ENCODE assay signal across 15 cellular contexts in the genomic region with DNA sequence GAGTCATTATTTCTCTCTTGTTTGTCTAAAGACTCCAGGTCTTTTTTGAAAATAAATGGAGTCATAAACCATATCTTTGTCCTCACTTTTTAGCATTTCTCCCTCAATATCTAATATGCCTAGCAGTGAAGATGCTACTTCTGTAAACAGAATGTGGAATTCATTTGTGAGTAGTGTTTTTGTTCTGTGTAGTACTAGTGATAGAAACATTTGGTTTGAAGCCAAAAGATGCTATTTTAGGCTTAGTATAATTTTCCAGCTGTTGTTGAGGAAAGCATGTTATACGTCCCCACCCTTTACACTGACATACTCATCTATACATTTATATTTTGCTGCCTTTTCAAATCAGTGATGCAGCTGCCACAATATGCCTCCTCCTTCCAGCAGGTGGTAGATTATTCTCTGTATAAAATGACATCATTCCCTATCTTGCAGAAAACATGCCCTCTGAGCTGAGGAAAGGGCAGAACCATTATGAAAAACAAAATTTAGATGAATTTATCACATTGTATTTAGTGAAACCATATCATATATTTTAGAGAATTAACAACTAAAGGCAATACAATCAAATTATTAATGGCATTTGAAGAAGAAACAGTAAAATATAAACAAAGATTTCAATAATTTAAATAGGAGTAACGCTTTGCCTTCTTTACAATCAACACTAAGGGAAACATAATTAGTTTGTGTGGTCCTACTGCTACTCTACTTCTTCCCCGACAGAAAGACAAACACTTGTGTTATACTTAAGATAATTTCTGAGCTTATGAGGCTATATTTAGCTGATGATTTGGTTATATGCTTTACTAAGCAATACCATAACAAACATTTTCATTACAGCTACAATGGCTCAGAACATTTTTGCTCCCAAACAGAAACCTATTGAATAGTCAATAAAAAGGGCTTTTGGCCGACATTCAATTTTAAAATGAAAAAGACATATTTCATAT.
DNase-seq lines count a peak whose midpoint lies in the region; ATAC-seq and TF ChIP-seq lines count a peak whose summit lies in the region.
"Had no signal": no experiment of that assay in that cellular context is flagged by ENCODE, and none has a peak within 500 bp of the region (broad histone marks: within the 10 kb centered on the region; RNA-seq: fewer than 3 reads in every experiment).

No MANE protein-coding gene starts in this region.

- H3K27me3 ChIP-seq in SK-N-SH (ENCODE audit: insufficient read depth): no peaks in the 10 kb centered on the region
- H3K27me3 ChIP-seq: pancreas had no signal

- no peaks in the 10 kb centered on the region for H3K9me2 ChIP-seq in SK-N-SH

- no peaks in the 10 kb centered on the region for H4K20me1 ChIP-seq in SK-N-SH (ENCODE audit: insufficient read depth)

- H3K9me3 ChIP-seq in SK-N-SH: no peaks in the 10 kb centered on the region
- H3K9me3 ChIP-seq: pancreas, thoracic aorta had no signal

- H3K27me3 Mint-ChIP-seq in brain (no peaks in the 10 kb centered on the region), MCF 10A (ENCODE audit: insufficient read depth, unreplicated experiment) (no peaks in the 10 kb centered on the region)

- POLR2A ChIA-PET in SK-N-SH (lab: Yijun Ruan, JAX): no interaction called here
- POLR2A ChIA-PET in MCF 10A (lab: Yijun Ruan, JAX): interaction anchor here (0.5 to 2.0 kb wide), 2 partner anchors 421 to 1541 kb away, joined by 3 to 5 read pairs; a partner anchor contains a TSS

- H3K4me3 Mint-ChIP-seq in brain (peak overlapping the region in 1 of 5 experiments; percentile 2), MCF 10A (ENCODE audit: unreplicated experiment) (no peak overlapping the region)
- H3K4me3 Mint-ChIP-seq: activated CD4-positive, alpha-beta T cell treated with anti-CD3 and anti-CD28 coated beads, Interleukin-2, amount 10 ng/mL, durations not matched to agents 7 days and 5 days; activated T-cell treated with anti-CD3 and anti-CD28 coated beads, Interleukin-2, amount 50 U/mL, for 72 hours; mesothelial cell of epicardium; T-helper 1 cell treated with Interleukin-12 subunit alpha and Interleukin-12 subunit beta and Interleukin-4 antibody, amounts not matched to agents 30 μg/mL and 1 μg/mL, for 36 hours had no signal

- peaks cover 5 to 9% (median 7%) of the 10 kb centered on the region in 5 experiments for H3K9me3 Mint-ChIP-seq in brain
- no peaks in the 10 kb centered on the region for H3K9me3 Mint-ChIP-seq in MCF 10A (ENCODE audit: unreplicated experiment)
- H3K9me3 Mint-ChIP-seq: activated CD4-positive, alpha-beta T cell treated with anti-CD3 and anti-CD28 coated beads, Interleukin-2, amount 10 ng/mL, durations not matched to agents 7 days and 5 days; activated T-cell treated with anti-CD3 and anti-CD28 coated beads, Interleukin-2, amount 50 U/mL, for 72 hours; T-helper 1 cell treated with Interleukin-12 subunit alpha and Interleukin-12 subunit beta and Interleukin-4 antibody, amounts not matched to agents 30 μg/mL and 1 μg/mL, for 36 hours had no signal

- H3K4me3 ChIP-seq in SK-N-SH (ENCODE audit: low read depth in 2 of 2, low read length in 1 of 2) (no peak overlapping the region), skeletal muscle cell (ENCODE audit: low read depth, low read length) (no peak overlapping the region)
- H3K4me3 ChIP-seq: pancreas, thoracic aorta had no signal

- H2AFZ ChIP-seq in SK-N-SH (ENCODE audit: low read depth): no peak overlapping the region

- H3K36me3 ChIP-seq in SK-N-SH (replicated peaks in 1 of 2; ENCODE audit: control insufficient read depth in 1 of 2, insufficient read depth in 2 of 2, low read length in 1 of 2): no peaks in the 10 kb centered on the region
- H3K36me3 ChIP-seq: pancreas, thoracic aorta had no signal

- BruUV-seq in MCF 10A (replicated peaks; lab: Mats Ljungman, UMichigan): no TSS peak

- WGBS in SK-N-SH (ENCODE audit: low lambda C conversion rate): 25% methylated on average over 4 of the region's 4 CpGs

- peak; percentile 34; the same call in 1 of the 3 replicates for ATAC-seq in SK-N-SH treated with all-trans-retinoic acid at 6 μM for 48 hours
- ATAC-seq: activated T-cell treated with anti-CD3 and anti-CD28 coated beads, Interleukin-2, amount 50 U/mL, for 72 hours; pancreas had no signal

- CTCF ChIA-PET in SK-N-SH (lab: Yijun Ruan, JAX): no interaction called here
- CTCF ChIA-PET in MCF 10A (lab: Yijun Ruan, JAX): interaction anchor here (0.5 kb wide), 1 partner anchor 1547 kb away, joined by 3 read pairs; no protein-coding TSS in a partner anchor

- H3K27ac Mint-ChIP-seq in brain (peak overlapping the region in 4 of 5 experiments; percentile 28 to 88 (median 66)), MCF 10A (ENCODE audit: low read depth, unreplicated experiment) (no peak overlapping the region)
- H3K27ac Mint-ChIP-seq: activated CD4-positive, alpha-beta T cell treated with anti-CD3 and anti-CD28 coated beads, Interleukin-2, amount 10 ng/mL, durations not matched to agents 7 days and 5 days; activated T-cell treated with anti-CD3 and anti-CD28 coated beads, Interleukin-2, amount 50 U/mL, for 72 hours; mesothelial cell of epicardium; T-helper 1 cell treated with Interleukin-12 subunit alpha and Interleukin-12 subunit beta and Interleukin-4 antibody, amounts not matched to agents 30 μg/mL and 1 μg/mL, for 36 hours had no signal

- no peaks in the 10 kb centered on the region for H3K79me2 ChIP-seq in SK-N-SH (ENCODE audit: insufficient read depth)

- TF ChIP-seq CTCF in SK-N-SH (IDR thresholded peaks at IDR 0.05) (no peak; the same call in 1 of the 2 replicates), brain (conservative IDR thresholded peaks at IDR 0.05) (peak in 1 of 2 experiments; percentile 37), MCF 10A (IDR thresholded peaks at IDR 0.05; ENCODE audit: unreplicated experiment) (no peak)

- peaks cover under 1% of the 10 kb centered on the region for H3F3A ChIP-seq in SK-N-SH (replicated peaks; ENCODE audit: insufficient read depth)

- no peak overlapping the region for H3K27ac ChIP-seq in SK-N-SH (ENCODE audit: low read depth in 2 of 2, low read length in 1 of 2)
- H3K27ac ChIP-seq: pancreas, thoracic aorta had no signal

- no peak overlapping the region for H3K4me2 ChIP-seq in SK-N-SH

- no peak for TF ChIP-seq RAD21 in SK-N-SH (IDR thresholded peaks at IDR 0.05; ENCODE audit: low read length)

- intact Hi-C loops in MCF 10A (cut with micrococcal nuclease): no loop called here

- no peak for DNase-seq in SK-N-SH
- DNase-seq in NCI-H2081 (lab: John Stamatoyannopoulos, UW): peak; percentile 28 to 77
- peak; percentile 28 for DNase-seq in skeletal muscle cell (ENCODE audit: low read depth)
- DNase-seq in MCF 10A (ENCODE audit: unreplicated experiment): no peak
- DNase-seq in stimulated activated CD4-positive, alpha-beta T cell treated with anti-CD3 and anti-CD28 coated beads, Interleukin-1b, Interleukin-23, amount 100 ng/mL, for 48 hours: no peak
- no peak for DNase-seq in OCI-M2 (lab: John Stamatoyannopoulos, UW; ENCODE audit: unreplicated experiment)
- DNase-seq: activated CD4-positive, alpha-beta T cell treated with anti-CD3 and anti-CD28 coated beads, Interleukin-2, amount 10 ng/mL, durations not matched to agents 7 days and 5 days; activated T-cell treated with anti-CD3 and anti-CD28 coated beads, Interleukin-2, amount 50 U/mL, for 72 hours; dermis blood vessel endothelial cell; pancreas had no signal

- peaks cover 0 to 6% of the 10 kb centered on the region in 2 experiments; a peak in 1 of 4 replicates for H3K4me1 ChIP-seq in SK-N-SH (ENCODE audit: control insufficient read depth in 1 of 2, insufficient read depth in 2 of 2, low read depth in 1 of 2, low read length in 1 of 2)
- H3K4me1 ChIP-seq: pancreas had no signal

- H3K9ac ChIP-seq in SK-N-SH: no peak overlapping the region

- no peak for TF ChIP-seq EP300 in SK-N-SH (IDR thresholded peaks at IDR 0.05; ENCODE audit: borderline replicate concordance in 1 of 2, low read depth in 1 of 2, low read length in 1 of 2)

- H3K36me3 Mint-ChIP-seq in brain (no peaks in the 10 kb centered on the region), MCF 10A (ENCODE audit: insufficient read depth, unreplicated experiment) (no peaks in the 10 kb centered on the region)
- H3K36me3 Mint-ChIP-seq: mesothelial cell of epicardium had no signal

- H3K4me1 Mint-ChIP-seq in brain (peaks cover 30% of the 10 kb centered on the region), MCF 10A (ENCODE audit: insufficient read depth, unreplicated experiment) (no peaks in the 10 kb centered on the region)
- H3K4me1 Mint-ChIP-seq: activated CD4-positive, alpha-beta T cell treated with anti-CD3 and anti-CD28 coated beads, Interleukin-2, amount 10 ng/mL, durations not matched to agents 7 days and 5 days; mesothelial cell of epicardium had no signal

TF ChIP-seq in SK-N-SH treated with all-trans-retinoic acid at 6 μM for 48 hours, 23 proteins besides CTCF, POLR2A, EP300 and RAD21 (continues in another document):
- TF ChIP-seq OSR1 (CRISPR knock-in tag; IDR thresholded peaks at IDR 0.05) (no peak), GLIS3 (CRISPR knock-in tag; IDR thresholded peaks at IDR 0.05) (no peak)
- TF ChIP-seq, protein P1, sequence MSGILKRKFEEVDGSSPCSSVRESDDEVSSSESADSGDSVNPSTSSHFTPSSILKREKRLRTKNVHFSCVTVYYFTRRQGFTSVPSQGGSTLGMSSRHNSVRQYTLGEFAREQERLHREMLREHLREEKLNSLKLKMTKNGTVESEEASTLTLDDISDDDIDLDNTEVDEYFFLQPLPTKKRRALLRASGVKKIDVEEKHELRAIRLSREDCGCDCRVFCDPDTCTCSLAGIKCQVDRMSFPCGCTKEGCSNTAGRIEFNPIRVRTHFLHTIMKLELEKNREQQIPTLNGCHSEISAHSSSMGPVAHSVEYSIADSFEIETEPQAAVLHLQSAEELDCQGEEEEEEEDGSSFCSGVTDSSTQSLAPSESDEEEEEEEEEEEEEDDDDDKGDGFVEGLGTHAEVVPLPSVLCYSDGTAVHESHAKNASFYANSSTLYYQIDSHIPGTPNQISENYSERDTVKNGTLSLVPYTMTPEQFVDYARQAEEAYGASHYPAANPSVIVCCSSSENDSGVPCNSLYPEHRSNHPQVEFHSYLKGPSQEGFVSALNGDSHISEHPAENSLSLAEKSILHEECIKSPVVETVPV (CRISPR knock-in tag; IDR thresholded peaks at IDR 0.05): no peak

TF ChIP-seq in SK-N-SH, 30 proteins besides CTCF, POLR2A, EP300 and RAD21 (continues in another document):
- TF ChIP-seq, protein P2, sequence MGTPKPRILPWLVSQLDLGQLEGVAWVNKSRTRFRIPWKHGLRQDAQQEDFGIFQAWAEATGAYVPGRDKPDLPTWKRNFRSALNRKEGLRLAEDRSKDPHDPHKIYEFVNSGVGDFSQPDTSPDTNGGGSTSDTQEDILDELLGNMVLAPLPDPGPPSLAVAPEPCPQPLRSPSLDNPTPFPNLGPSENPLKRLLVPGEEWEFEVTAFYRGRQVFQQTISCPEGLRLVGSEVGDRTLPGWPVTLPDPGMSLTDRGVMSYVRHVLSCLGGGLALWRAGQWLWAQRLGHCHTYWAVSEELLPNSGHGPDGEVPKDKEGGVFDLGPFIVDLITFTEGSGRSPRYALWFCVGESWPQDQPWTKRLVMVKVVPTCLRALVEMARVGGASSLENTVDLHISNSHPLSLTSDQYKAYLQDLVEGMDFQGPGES (IDR thresholded peaks at IDR 0.05; ENCODE audit: low read depth, low read length): no peak
- no peak for TF ChIP-seq NRF1 (IDR thresholded peaks at IDR 0.05; ENCODE audit: low read depth, low read length)
- TF ChIP-seq TEAD4 (IDR thresholded peaks at IDR 0.05; ENCODE audit: borderline replicate concordance, insufficient read depth): no peak
- no peak for TF ChIP-seq RXRA (IDR thresholded peaks at IDR 0.05; ENCODE audit: borderline replicate concordance, low read depth)

Comparison
In these comparisons a context has a peak if more than half of its experiments do, and no peak if none do; other contexts are left out.
1. DNase-seq: peak in NCI-H2081 (2 of 2) and skeletal muscle cell (single experiment); none in SK-N-SH (single experiment), MCF 10A (single experiment), stimulated activated CD4-positive, alpha-beta T cell treated with anti-CD3 and anti-CD28 coated beads, Interleukin-1b, Interleukin-23, amount 100 ng/mL, for 48 hours (single experiment) and OCI-M2 (single experiment).